In genomic region chr18:31407649-31408048, GRCh38 we compare ENCODE assay signal across 26 cellular contexts. TPM values are rescaled to one million over a fixed set of nuclear protein-coding genes. Genes with fewer than 3 reads are reported as not detected.
DNase-seq lines count a peak whose midpoint lies in the region; ATAC-seq, FAIRE-seq and TF ChIP-seq lines count a peak whose summit lies in the region.
"Had no signal": no experiment of that assay in that cellular context is flagged by ENCODE, and none has a peak within 500 bp of the region (broad histone marks: within the 10 kb centered on the region; RNA-seq: fewer than 3 reads in every experiment).

No MANE protein-coding gene starts in this region.

- H3K9me1 ChIP-seq in keratinocyte (ENCODE audit: control insufficient read depth, extremely low read depth, insufficient read depth, low read length) = no peaks in the 10 kb centered on the region

- BruUV-seq in Calu3 (replicated peaks; lab: Mats Ljungman, UMichigan) = no TSS peak

- no peak overlapping the region for H3K4me2 ChIP-seq in Karpas-422 (ENCODE audit: low read depth, low read length, poor library complexity, severe bottlenecking)
- no peak overlapping the region for H3K4me2 ChIP-seq in keratinocyte (ENCODE audit: control insufficient read depth, extremely low read depth, insufficient read depth, low read depth, low read length)
- H3K4me2 ChIP-seq: KMS-11 had no signal

- H3K4me1 ChIP-seq in Karpas-422 (ENCODE audit: low read length) = peaks cover 6% of the 10 kb centered on the region; the same call in 1 of the 2 replicates
- peaks cover 3% of the 10 kb centered on the region for H3K4me1 ChIP-seq in keratinocyte (ENCODE audit: control insufficient read depth, extremely low read depth, insufficient read depth, low read length)

- TF ChIP-seq CTCF in GM20000 (IDR thresholded peaks at IDR 0.05; ENCODE audit: extremely low read depth, missing control alignments) = no peak
- no peak for TF ChIP-seq CTCF in keratinocyte (optimal IDR thresholded peaks at IDR 0.05 in 1 of 3, IDR thresholded peaks at IDR 0.05 in 1 of 3, conservative IDR thresholded peaks at IDR 0.05 in 1 of 3; ENCODE audit: extremely low read depth in 1 of 3, insufficient read depth in 2 of 3, low read length in 3 of 3)
- no peak for TF ChIP-seq CTCF in Calu3 (IDR thresholded peaks at IDR 0.05; ENCODE audit: unreplicated experiment)

- H3K36me3 ChIP-seq in Karpas-422 (ENCODE audit: insufficient read depth, low read length) = peaks cover 21% of the 10 kb centered on the region
- no peaks in the 10 kb centered on the region for H3K36me3 ChIP-seq in keratinocyte (ENCODE audit: control insufficient read depth in 2 of 2, extremely low read depth in 1 of 2, insufficient read depth in 2 of 2, low read length in 2 of 2)

- peaks cover 7% of the 10 kb centered on the region for H3K4me1 Mint-ChIP-seq in Calu3 (ENCODE audit: low read depth, unreplicated experiment)
- H3K4me1 Mint-ChIP-seq: CD4-positive, CD25-positive, alpha-beta regulatory T cell; T-helper 17 cell had no signal

- intact Hi-C loops in Calu3 (cut with micrococcal nuclease; ENCODE audit: unreplicated experiment) = no loop called here

- peak; percentile 62 for ATAC-seq in GM18519 (IDR thresholded peaks at IDR 0.05; ENCODE audit: low FRiP score, unreplicated experiment)
- ATAC-seq in HG03439 (IDR thresholded peaks at IDR 0.05; ENCODE audit: unreplicated experiment) = no peak
- ATAC-seq: HCT116, Right ventricle myocardium inferior, T-helper 17 cell had no signal

- H3K9me2 ChIP-seq in Karpas-422 (replicated peaks; ENCODE audit: insufficient read depth, low read length) = no peaks in the 10 kb centered on the region

- H3K27me3 ChIP-seq in Karpas-422 (ENCODE audit: low read length) (no peaks in the 10 kb centered on the region), keratinocyte (ENCODE audit: control insufficient read depth, extremely low read depth, insufficient read depth, low read length) (no peaks in the 10 kb centered on the region)

- dilution Hi-C loops in keratinocyte (cut with MboI; ENCODE audit: extremely low pct_ligation_motif_present, low sequenced_read_pairs) = no loop called here

- H3K9ac ChIP-seq in Karpas-422 (ENCODE audit: low read length) (no peak overlapping the region), keratinocyte (ENCODE audit: control insufficient read depth, extremely low read depth, insufficient read depth, low read length) (no peak overlapping the region)
- H3K9ac ChIP-seq: KMS-11 had no signal

- H4K20me1 ChIP-seq in Karpas-422 (ENCODE audit: insufficient read depth, low read depth, low read length) = no peaks in the 10 kb centered on the region
- H4K20me1 ChIP-seq in keratinocyte (ENCODE audit: control insufficient read depth, extremely low read depth, insufficient read depth, low read length) = no peaks in the 10 kb centered on the region

- peak; percentile 77 for FAIRE-seq in keratinocyte (lab: Jason Lieb, UNC)
- FAIRE-seq: GM12891, GM18507, H1, RCC 7860 had no signal

- CTCF ChIA-PET in Calu3 (lab: Charles Lee) = no interaction called here

- no peaks in the 10 kb centered on the region for H3K27me3 Mint-ChIP-seq in Calu3 (ENCODE audit: unreplicated experiment)
- H3K27me3 Mint-ChIP-seq: CD4-positive, CD25-positive, alpha-beta regulatory T cell; T-helper 17 cell had no signal

- H3K27ac Mint-ChIP-seq in Calu3 (ENCODE audit: unreplicated experiment) = no peak overlapping the region
- H3K27ac Mint-ChIP-seq: CD4-positive, CD25-positive, alpha-beta regulatory T cell; T-helper 17 cell had no signal

- peak; percentile 14 for DNase-seq in GM20000 (ENCODE audit: low spot score)
- DNase-seq in Karpas-422 = no peak
- DNase-seq in keratinocyte (ENCODE audit: low read depth, low spot score) = no peak
- no peak for DNase-seq in Calu3
- no peak for DNase-seq in NCI-H748 treated with DMSO at 0.1 percent for 48 hours (lab: John Stamatoyannopoulos, UW)
- DNase-seq: CD4-positive, CD25-positive, alpha-beta regulatory T cell; DMS79; IMR-90; MV-4-11; NCI-H1105 treated with DMSO at 0.1 percent for 48 hours; NCI-H2081; NCI-H2171; NCI-H526; OCI-M1; T-helper 17 cell had no signal

- H3K9me3 Mint-ChIP-seq in Calu3 (ENCODE audit: low read depth, unreplicated experiment) = peaks cover 3% of the 10 kb centered on the region

- H3K4me3 ChIP-seq in Karpas-422 (ENCODE audit: low read length) (no peak overlapping the region), keratinocyte (ENCODE audit: control insufficient read depth in 2 of 3, extremely low read depth in 1 of 3, insufficient read depth in 2 of 3, low read depth in 1 of 3, low read length in 3 of 3) (no peak overlapping the region)

- H3K9me3 ChIP-seq in Karpas-422 (ENCODE audit: low read length) (no peaks in the 10 kb centered on the region), keratinocyte (ENCODE audit: control insufficient read depth, low read depth, low read length) (no peaks in the 10 kb centered on the region)

- H3K79me2 ChIP-seq in Karpas-422 (ENCODE audit: low read length) = no peaks in the 10 kb centered on the region
- no peaks in the 10 kb centered on the region for H3K79me2 ChIP-seq in keratinocyte (ENCODE audit: control insufficient read depth, insufficient read depth, low read length)

- no peaks in the 10 kb centered on the region for H3K36me3 Mint-ChIP-seq in Calu3 (ENCODE audit: insufficient read depth, unreplicated experiment)
- H3K36me3 Mint-ChIP-seq: CD4-positive, CD25-positive, alpha-beta regulatory T cell had no signal

- H3K4me3 Mint-ChIP-seq in Calu3 (ENCODE audit: low read depth, unreplicated experiment) = no peak overlapping the region
- H3K4me3 Mint-ChIP-seq: CD4-positive, CD25-positive, alpha-beta regulatory T cell; T-helper 17 cell had no signal

- H2AFZ ChIP-seq in Karpas-422 (ENCODE audit: low read length) (0 out of 2 replicates have a peak overlapping the region, but pooled peaks have one; percentile 55), keratinocyte (ENCODE audit: control insufficient read depth, low read length) (no peak overlapping the region)

- H3K27ac ChIP-seq in Karpas-422 (ENCODE audit: low read length) (no peak overlapping the region), keratinocyte (ENCODE audit: control insufficient read depth, insufficient read depth, low read length) (no peak overlapping the region)
- H3K27ac ChIP-seq: KMS-11 had no signal

RNA-seq across cellular contexts. Expression of gene DSG4, which starts 31.1 kb away (rescaled TPM):
- total RNA-seq in Karpas-422 (2014; rRNA removed; shearing (Covaris generic); ENCODE audit: low replicate concordance) = 4.5 and 8.3 TPM in 2 replicates
- 0.18 to 0.50 TPM (median 0.19 TPM) in 3 replicates for polyA plus RNA-seq in keratinocyte
- polyA plus RNA-seq in keratinocyte (2011; ENCODE audit: low read depth) = 1.3 TPM
- polyA plus RNA-seq in keratinocyte (2011; cell fraction: cytosol; rRNA removed) = 0.06 and 0.12 TPM in 2 replicates
- 0.63 and 1.0 TPM in 2 replicates for polyA plus RNA-seq in keratinocyte (2011; cell fraction: nucleus; rRNA removed)
- polyA plus RNA-seq in keratinocyte (2012; ENCODE audit: low replicate concordance) = 0.30 and 0.48 TPM in 2 replicates
- polyA minus RNA-seq in keratinocyte = 0.42 to 0.66 TPM (median 0.59 TPM) in 3 replicates
- polyA minus RNA-seq in keratinocyte (2011; cell fraction: cytosol; rRNA and poly(A)+ RNA removed) = not detected
- polyA minus RNA-seq in keratinocyte (2011; cell fraction: nucleus; rRNA and poly(A)+ RNA removed) = 1.6 and 2.0 TPM in 2 replicates
- total RNA-seq in Calu3 (2022) = not detected in 2 replicates
- total RNA-seq: CD4-positive, CD25-positive, alpha-beta regulatory T cell; H1; IMR-90; Right ventricle myocardium inferior; SK-MEL-5; T-helper 17 cell had no signal
- polyA plus RNA-seq: BJ; CD4-positive, CD25-positive, alpha-beta regulatory T cell; H1; IMR-90 had no signal

RNA-seq across cellular contexts. Expression of gene DSG3, which starts 39.9 kb away (rescaled TPM):
- not detected in 2 replicates for total RNA-seq in Karpas-422 (2014; rRNA removed; shearing (Covaris generic); ENCODE audit: low replicate concordance)
- 172 to 488 TPM (median 259 TPM) in 3 replicates for polyA plus RNA-seq in keratinocyte
- polyA plus RNA-seq in keratinocyte (2011; ENCODE audit: low read depth) = 288 TPM
- polyA plus RNA-seq in keratinocyte (2011; cell fraction: cytosol; rRNA removed) = 59.0 and 114 TPM in 2 replicates
- 495 and 579 TPM in 2 replicates for polyA plus RNA-seq in keratinocyte (2011; cell fraction: nucleus; rRNA removed)
- 132 and 436 TPM in 2 replicates for polyA plus RNA-seq in keratinocyte (2012; ENCODE audit: low replicate concordance)
- polyA minus RNA-seq in keratinocyte = 95.0 to 692 TPM (median 426 TPM) in 3 replicates
- 153 TPM for polyA minus RNA-seq in keratinocyte (2011; cell fraction: cytosol; rRNA and poly(A)+ RNA removed)
- 734 and 1,189 TPM in 2 replicates for polyA minus RNA-seq in keratinocyte (2011; cell fraction: nucleus; rRNA and poly(A)+ RNA removed)
- total RNA-seq in Calu3 (2022) = 1.2 and 1.8 TPM in 2 replicates
- total RNA-seq: CD4-positive, CD25-positive, alpha-beta regulatory T cell; IMR-90; Right ventricle myocardium inferior; T-helper 17 cell had no signal
- polyA plus RNA-seq: BJ; CD4-positive, CD25-positive, alpha-beta regulatory T cell; IMR-90 had no signal
